Comparison of ENCODE assay signal across 8 cellular contexts in genomic region chr20:33456916-33457642, GRCh38. TPM values are rescaled to one million over a fixed set of nuclear protein-coding genes. Genes with fewer than 3 reads are reported as not detected.
A peak's percentile ranks its signal among the peaks of the same experiment; 100 is the strongest.
DNase-seq lines count a peak whose midpoint lies in the region; TF ChIP-seq lines count a peak whose summit lies in the region.
"Not testable (repeated sequence)": the region's sequence is repeated elsewhere in the genome, so short reads cannot be mapped to it uniquely, and the experiment has no call there.

No MANE protein-coding gene starts in this region.

- intact Hi-C loops in sigmoid colon (cut with DNase I) = loop anchor here (1.0 kb wide), 2 partner anchors 196 to 211 kb away; no protein-coding TSS in a partner anchor
- intact Hi-C loops in uterus (cut with DNase I; ENCODE audit: low total_unique reads) = loop anchor here (2.0 kb wide), 1 partner anchor 212 kb away; no protein-coding TSS in a partner anchor

- peak; percentile 24 for TF ChIP-seq CTCF in GM12801 (IDR thresholded peaks at IDR 0.05; ENCODE audit: extremely low read depth, insufficient read length)
- peak; percentile 89 to 97 (median 93) for TF ChIP-seq CTCF in sigmoid colon (IDR thresholded peaks at IDR 0.05)
- peak; percentile 91 to 96 (median 94) for TF ChIP-seq CTCF in uterus (IDR thresholded peaks at IDR 0.05)

- TF ChIP-seq POLR2A in sigmoid colon (IDR thresholded peaks at IDR 0.05); uterus (IDR thresholded peaks at IDR 0.05): not testable (repeated sequence)

- not testable (repeated sequence) for H3K36me3 ChIP-seq in sigmoid colon, uterus

- H3K27ac ChIP-seq in caudate nucleus (ENCODE audit: low read depth, low read length); sigmoid colon; uterus: not testable (repeated sequence)

- WGBS in sigmoid colon, 2 donors = 20 to 23% methylated on average over 5 of the region's 6 CpGs

- not testable (repeated sequence) for H3K27me3 ChIP-seq in sigmoid colon, uterus

- H3K9me3 ChIP-seq in sigmoid colon, uterus: not testable (repeated sequence)

- DNase-seq in Kasumi-1 (lab: John Stamatoyannopoulos, UW) = peak; percentile 61 to 69
- DNase-seq in NOMO-1 treated with dmso at 0.1 percent for 144 hours (lab: John Stamatoyannopoulos, UW; ENCODE audit: unreplicated experiment) = peak; percentile 10
- DNase-seq in activated CD4-positive, alpha-beta T cell treated with anti-CD3 and anti-CD28 coated beads, Interleukin-2, amount 50 U/mL, for 4 hours = peak; percentile 75 to 77
- peak in 58 of 61 donors; percentile 24 to 84 (median 66) for DNase-seq in caudate nucleus (lab: John Stamatoyannopoulos, UW)
- peak; percentile 88 for DNase-seq in iPS-NIHi7 (ENCODE audit: extremely low spot score)
- DNase-seq in sigmoid colon = peak; percentile 90
- peak; percentile 82 to 86 for DNase-seq in uterus

- H3K4me1 ChIP-seq in sigmoid colon, uterus: not testable (repeated sequence)

- TF ChIP-seq EP300 in sigmoid colon (IDR thresholded peaks at IDR 0.05) = not testable (repeated sequence)

- not testable (repeated sequence) for H3K4me3 ChIP-seq in sigmoid colon, uterus

RNA-seq across cellular contexts. Expression of gene SNTA1, which starts 13.5 kb away (rescaled TPM):
- total RNA-seq in sigmoid colon (10 to 100 TPM; 29.3 to 42.7 (median 33.4) TPM), uterus (10 to 100 TPM; 12.3 to 27.6 (median 20.6) TPM)
- polyA plus RNA-seq in sigmoid colon = 1 to 10 TPM; 5.8 to 7.8 (median 6.1) TPM

RNA-seq across cellular contexts. Expression of gene CBFA2T2, which starts 32.8 kb away (rescaled TPM):
- total RNA-seq in sigmoid colon (10 to 100 TPM; 17.1 to 26.0 (median 20.9) TPM), uterus (10 to 100 TPM; 13.6 to 32.4 (median 24.3) TPM)
- polyA plus RNA-seq in sigmoid colon = 10 to 100 TPM in 1 of 3 donors, 1 to 10 TPM in 2; 5.4 to 12.7 (median 6.5) TPM

RNA-seq across cellular contexts. Expression of gene CDK5RAP1, which starts 55.8 kb away (rescaled TPM):
- 10 to 100 TPM; 18.4 to 21.3 (median 20.1) TPM for total RNA-seq in sigmoid colon
- polyA plus RNA-seq in sigmoid colon = 10 to 100 TPM; 12.0 to 30.0 (median 21.3) TPM
- 10 to 100 TPM in 2 of 4 donors, 1 to 10 TPM in 2; 4.1 to 34.6 (median 17.2) TPM for total RNA-seq in uterus

Comparison
In these comparisons a context has a peak if more than half of its experiments do, and no peak if none do; other contexts are left out.
1. CTCF ChIP-seq: peak in every context shown above with its lines; median percentile 94 in uterus; 93 in sigmoid colon; 24 in GM12801.
2. DNase-seq: peak in every context shown above with its lines; median percentile 90 in sigmoid colon; 88 in iPS-NIHi7; 84 in uterus; 76 in activated CD4-positive, alpha-beta T cell treated with anti-CD3 and anti-CD28 coated beads, Interleukin-2, amount 50 U/mL, for 4 hours; 66 in caudate nucleus; 65 in Kasumi-1; 10 in NOMO-1 treated with dmso at 0.1 percent for 144 hours.